27 cellular contexts compared by ENCODE assay signal in the genomic region with DNA sequence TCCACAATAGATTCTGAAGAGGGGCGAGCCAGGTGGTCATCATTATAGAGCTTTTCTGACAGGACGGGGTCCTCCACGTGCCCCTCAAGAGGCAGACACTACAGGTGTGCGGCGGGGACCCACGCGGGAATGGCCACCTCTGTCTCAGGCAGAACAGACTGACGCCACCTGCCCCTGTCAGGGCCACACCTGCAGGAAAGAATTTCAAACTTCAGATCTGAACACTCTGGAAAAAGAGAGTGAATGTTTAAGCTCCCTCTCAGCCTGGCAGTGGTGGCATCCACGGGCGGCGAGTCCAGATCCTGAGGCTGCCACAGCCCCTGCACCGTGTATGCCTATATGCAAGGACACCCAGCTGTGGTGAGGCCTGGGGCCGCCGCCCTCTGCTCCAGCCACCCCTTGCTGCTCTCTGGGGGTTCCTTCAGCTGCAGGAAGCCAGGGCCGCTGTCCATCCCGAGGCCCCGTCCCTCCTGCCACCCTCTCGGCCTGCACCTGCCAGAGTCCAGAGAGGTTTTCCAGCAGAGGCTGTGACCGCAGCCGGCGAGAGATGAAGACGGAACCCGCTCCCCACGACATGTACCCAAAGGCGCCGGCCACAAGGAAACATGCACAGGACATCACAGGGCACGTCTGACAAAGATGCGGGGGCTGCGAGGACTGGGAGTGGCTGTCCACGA.
"Had no signal": no experiment of that assay in that cellular context is flagged by ENCODE, and none has a peak within 500 bp of the region (broad histone marks: within the 10 kb centered on the region; RNA-seq: fewer than 3 reads in every experiment).

No MANE protein-coding gene starts in this region.

- H3K36me3 ChIP-seq: brain microvascular endothelial cell, heart left ventricle, ovary, prostate gland, thoracic aorta, uterus had no signal

- H3K27ac Mint-ChIP-seq: activated CD4-positive, alpha-beta memory T cell treated with anti-CD3 and anti-CD28 coated beads for 36 hours; activated CD4-positive, alpha-beta T cell treated with anti-CD3 and anti-CD28 coated beads, Interleukin-2, amount 10 ng/mL, durations not matched to agents 24 days and 14 days; activated naive CD8-positive, alpha-beta T cell; activated T-cell treated with anti-CD3 and anti-CD28 coated beads, Interleukin-2, amount 50 U/mL, for 24 hours; activated T-helper 17 cell treated with anti-CD3 and anti-CD28 coated beads, Interleukin-2, amount 50 U/mL, for 72 hours; immature natural killer cell; nephron; T-helper 17 cell had no signal

- ATAC-seq: activated T-helper 17 cell treated with anti-CD3 and anti-CD28 coated beads, Interleukin-2, amount 50 U/mL, for 72 hours; heart left ventricle; left lobe of liver; stimulated activated naive CD8-positive, alpha-beta T cell treated with anti-CD3 and anti-CD28 coated beads, Interleukin-15, Interleukin-2, amounts not matched to agents 100 U/mL and 50 U/mL, for 24 hours; T-helper 17 cell had no signal

- H3K9me3 ChIP-seq: heart left ventricle, ovary, prostate gland, thoracic aorta, uterus had no signal

- DNase-seq: activated CD4-positive, alpha-beta memory T cell treated with anti-CD3 and anti-CD28 coated beads for 36 hours; activated CD4-positive, alpha-beta T cell treated with anti-CD3 and anti-CD28 coated beads, Interleukin-2, amount 10 ng/mL, durations not matched to agents 24 days and 14 days; activated CD4-positive, CD25-positive, alpha-beta regulatory T cell treated with anti-CD3 and anti-CD28 coated beads, Interleukin-2, amount 50 U/mL, for 72 hours; activated CD8-positive, alpha-beta memory T cell treated with anti-CD3 and anti-CD28 coated beads, Interleukin-2, amount 50 U/mL, for 48 hours; activated naive CD4-positive, alpha-beta T cell treated with Interleukin-2 at 50 U/mL for 16 hours; activated T-cell treated with anti-CD3 and anti-CD28 coated beads, Interleukin-2, amount 50 U/mL, for 24 hours; brain microvascular endothelial cell; caudate nucleus; foreskin fibroblast; hypothalamus; immature natural killer cell; ovary; retina; stimulated activated CD4-positive, alpha-beta T cell treated with anti-CD3 and anti-CD28 coated beads, Interleukin-2, amount 100 ng/mL, for 48 hours; stimulated activated naive CD8-positive, alpha-beta T cell treated with anti-CD3 and anti-CD28 coated beads, Interleukin-15, Interleukin-2, amounts not matched to agents 100 U/mL and 50 U/mL, for 24 hours; T-helper 17 cell; trophoblast cell; uterus had no signal

- FAIRE-seq: astrocyte had no signal

- H3K4me3 ChIP-seq: heart left ventricle, lung, ovary, prostate gland, thoracic aorta, uterus had no signal

- H3K27me3 Mint-ChIP-seq: activated CD4-positive, alpha-beta memory T cell treated with anti-CD3 and anti-CD28 coated beads for 36 hours; activated CD4-positive, alpha-beta T cell treated with anti-CD3 and anti-CD28 coated beads, Interleukin-2, amount 10 ng/mL, durations not matched to agents 24 days and 14 days; activated naive CD8-positive, alpha-beta T cell; activated T-cell treated with anti-CD3 and anti-CD28 coated beads, Interleukin-2, amount 50 U/mL, for 24 hours; activated T-helper 17 cell treated with anti-CD3 and anti-CD28 coated beads, Interleukin-2, amount 50 U/mL, for 72 hours had no signal

- H3K36me3 Mint-ChIP-seq: activated CD4-positive, alpha-beta memory T cell treated with anti-CD3 and anti-CD28 coated beads for 36 hours; activated naive CD8-positive, alpha-beta T cell; immature natural killer cell had no signal

- H3K4me3 Mint-ChIP-seq: activated CD4-positive, alpha-beta memory T cell treated with anti-CD3 and anti-CD28 coated beads for 36 hours; activated CD4-positive, alpha-beta T cell treated with anti-CD3 and anti-CD28 coated beads, Interleukin-2, amount 10 ng/mL, durations not matched to agents 24 days and 14 days; activated naive CD8-positive, alpha-beta T cell; activated T-cell treated with anti-CD3 and anti-CD28 coated beads, Interleukin-2, amount 50 U/mL, for 24 hours; activated T-helper 17 cell treated with anti-CD3 and anti-CD28 coated beads, Interleukin-2, amount 50 U/mL, for 72 hours; immature natural killer cell; nephron; T-helper 17 cell had no signal

- H3K27ac ChIP-seq: brain microvascular endothelial cell, heart left ventricle, ovary, prostate gland, thoracic aorta, uterus had no signal

- H3K9me3 Mint-ChIP-seq: activated CD4-positive, alpha-beta memory T cell treated with anti-CD3 and anti-CD28 coated beads for 36 hours; activated CD4-positive, alpha-beta T cell treated with anti-CD3 and anti-CD28 coated beads, Interleukin-2, amount 10 ng/mL, durations not matched to agents 24 days and 14 days; activated T-cell treated with anti-CD3 and anti-CD28 coated beads, Interleukin-2, amount 50 U/mL, for 24 hours; activated T-helper 17 cell treated with anti-CD3 and anti-CD28 coated beads, Interleukin-2, amount 50 U/mL, for 72 hours; immature natural killer cell; nephron had no signal

- H3K27me3 ChIP-seq: brain microvascular endothelial cell, ovary, uterus had no signal

- H3K4me1 ChIP-seq: prostate gland, uterus had no signal
